In genomic region chrX:155959018-155959587, GRCh38 we compare ENCODE assay signal across 24 cellular contexts. TPM values are rescaled to one million over a fixed set of nuclear protein-coding genes. Genes with fewer than 3 reads are reported as not detected.
"Had no signal": no experiment of that assay in that cellular context is flagged by ENCODE, and none has a peak within 500 bp of the region (broad histone marks: within the 10 kb centered on the region; RNA-seq: fewer than 3 reads in every experiment).

No MANE protein-coding gene starts in this region.

- ATAC-seq: heart right ventricle; naive thymus-derived CD8-positive, alpha-beta T cell; psoas muscle; right cardiac atrium; stimulated activated naive CD8-positive, alpha-beta T cell treated with anti-CD3 and anti-CD28 coated beads, Interleukin-15, Interleukin-2, amounts not matched to agents 100 U/mL and 50 U/mL, for 24 hours had no signal

- DNase-seq: activated B cell treated with CpG ODN at 0.5 μM for 24 hours; activated CD4-positive, alpha-beta memory T cell treated with anti-CD3 and anti-CD28 coated beads, Interleukin-2, amount 10 ng/mL, durations not matched to agents 7 days and 5 days; activated CD4-positive, alpha-beta T cell treated with anti-CD3 and anti-CD28 coated beads for 48 hours; activated naive CD4-positive, alpha-beta T cell treated with anti-CD3 and anti-CD28 coated beads, Interleukin-2, amount 50 U/mL, for 16 hours; activated T-cell treated with anti-CD3 and anti-CD28 coated beads, Interleukin-2, amount 50 U/mL, for 24 hours; adrenal gland; effector CD4-positive, alpha-beta T cell; heart right ventricle; immature natural killer cell; kidney glomerular epithelial cell; mesenchymal stem cell; naive thymus-derived CD8-positive, alpha-beta T cell; ovary; psoas muscle; right cardiac atrium; stimulated activated naive CD8-positive, alpha-beta T cell treated with anti-CD3 and anti-CD28 coated beads, Interleukin-15, Interleukin-2, amounts not matched to agents 100 U/mL and 50 U/mL, for 24 hours; substantia nigra; tibial artery had no signal

- H3K27me3 ChIP-seq: adrenal gland, esophagus muscularis mucosa, ovary, tibial artery had no signal

- H3K4me3 ChIP-seq: adrenal gland, esophagus muscularis mucosa, heart right ventricle, ovary, psoas muscle, tibial artery had no signal

- H3K4me1 ChIP-seq: adrenal gland, heart right ventricle, psoas muscle, tibial artery had no signal

- H3K27ac ChIP-seq: adrenal gland, esophagus muscularis mucosa, heart right ventricle, ovary, psoas muscle, tibial artery had no signal

- H3K9me3 ChIP-seq: adrenal gland, ovary had no signal

- FAIRE-seq: bronchial epithelial cell, endothelial cell of umbilical vein, TTC549, urothelium cell line had no signal

- H3K36me3 ChIP-seq: adrenal gland, esophagus muscularis mucosa, heart right ventricle, ovary, tibial artery had no signal

RNA-seq across cellular contexts. Expression of gene IL9R, which starts 38.4 kb away (rescaled TPM):
- total RNA-seq: bronchial epithelial cell, endothelial cell of umbilical vein, skeletal muscle tissue had no signal
- polyA plus RNA-seq: endothelial cell of umbilical vein had no signal
